Comparison of ENCODE assay signal across 28 cellular contexts in the genomic region with DNA sequence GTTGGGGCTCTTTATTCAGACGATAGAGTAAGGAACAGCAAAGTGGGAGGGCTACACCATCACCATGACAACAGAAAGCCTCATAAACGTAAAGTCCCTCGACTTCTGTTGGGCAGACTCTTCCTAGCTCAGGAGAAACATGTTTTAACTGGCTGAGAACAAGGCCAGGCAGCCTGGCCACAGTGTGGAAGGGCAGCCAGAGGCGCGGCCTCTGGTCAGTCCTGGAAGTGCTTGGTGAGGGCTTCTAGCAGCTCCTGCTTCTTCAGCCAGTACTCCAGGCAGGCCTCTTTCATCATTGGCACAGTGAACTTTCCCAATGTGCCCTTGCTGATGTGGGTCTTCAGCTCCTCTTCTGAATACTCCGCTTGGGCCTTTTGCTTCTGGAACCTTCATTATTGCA.
"Had no signal": no experiment of that assay in that cellular context is flagged by ENCODE, and none has a peak within 500 bp of the region (broad histone marks: within the 10 kb centered on the region; RNA-seq: fewer than 3 reads in every experiment).

No MANE protein-coding gene starts in this region.

- H3K36me3 Mint-ChIP-seq: activated naive CD8-positive, alpha-beta T cell had no signal

- H3K4me3 ChIP-seq: esophagus squamous epithelium, gastroesophageal sphincter, heart right ventricle had no signal

- H3K27me3 ChIP-seq: brain microvascular endothelial cell, esophagus squamous epithelium, gastroesophageal sphincter had no signal

- H3K27me3 Mint-ChIP-seq: activated B cell treated with CpG ODN at 0.5 μM for 24 hours; activated CD8-positive, alpha-beta T cell treated with anti-CD3 and anti-CD28 coated beads for 36 hours; activated naive CD8-positive, alpha-beta T cell; activated T-helper 17 cell treated with anti-CD3 and anti-CD28 coated beads, Interleukin-2, amount 50 U/mL, for 72 hours; effector memory CD8-positive, alpha-beta T cell had no signal

- H3K4me3 Mint-ChIP-seq: activated B cell treated with CpG ODN at 0.5 μM for 24 hours; activated CD8-positive, alpha-beta T cell treated with anti-CD3 and anti-CD28 coated beads for 36 hours; activated naive CD8-positive, alpha-beta T cell; activated T-cell treated with anti-CD3 and anti-CD28 coated beads, Interleukin-2, amount 50 U/mL, for 4 hours; activated T-helper 17 cell treated with anti-CD3 and anti-CD28 coated beads, Interleukin-2, amount 50 U/mL, for 72 hours; effector memory CD8-positive, alpha-beta T cell had no signal

- H3K36me3 ChIP-seq: brain microvascular endothelial cell, esophagus squamous epithelium, gastroesophageal sphincter, heart right ventricle had no signal

- H3K4me1 ChIP-seq: esophagus squamous epithelium, gastroesophageal sphincter, heart right ventricle had no signal

- H3K9me3 Mint-ChIP-seq: activated B cell treated with CpG ODN at 0.5 μM for 24 hours; activated CD8-positive, alpha-beta T cell treated with anti-CD3 and anti-CD28 coated beads for 36 hours; activated T-cell treated with anti-CD3 and anti-CD28 coated beads, Interleukin-2, amount 50 U/mL, for 4 hours; activated T-helper 17 cell treated with anti-CD3 and anti-CD28 coated beads, Interleukin-2, amount 50 U/mL, for 72 hours had no signal

- DNase-seq: activated B cell treated with CpG ODN at 0.5 μM for 24 hours; activated CD4-positive, alpha-beta T cell treated with anti-CD3 and anti-CD28 coated beads for 48 hours; activated CD4-positive, alpha-beta T cell treated with anti-CD3 and anti-CD28 coated beads, Interleukin-2, amount 50 U/mL, for 1 hour; activated CD4-positive, alpha-beta T cell treated with anti-CD3 and anti-CD28 coated beads, Interleukin-2, amount 50 U/mL, for 48 hours; activated CD8-positive, alpha-beta memory T cell treated with anti-CD3 and anti-CD28 coated beads for 24 hours; activated CD8-positive, alpha-beta T cell treated with anti-CD3 and anti-CD28 coated beads for 36 hours; activated effector memory CD4-positive, alpha-beta T cell treated with Interleukin-2 at 50 U/mL for 16 hours; activated gamma-delta T cell treated with Interleukin-2 at 50 U/mL for 16 hours; activated naive CD4-positive, alpha-beta T cell treated with anti-CD3 and anti-CD28 coated beads, Interleukin-2, amount 50 U/mL, for 16 hours; activated naive CD4-positive, alpha-beta T cell treated with Interleukin-2 at 50 U/mL for 16 hours; activated T-cell treated with anti-CD3 and anti-CD28 coated beads, Interleukin-2, amount 50 U/mL, for 4 hours; amniotic stem cell; anterior cingulate cortex; brain microvascular endothelial cell; cortex of kidney; dermis blood vessel endothelial cell; effector CD4-positive, alpha-beta T cell; effector memory CD8-positive, alpha-beta T cell; esophagus squamous epithelium; foreskin melanocyte; heart right ventricle; T-helper 2 cell had no signal

- ATAC-seq: activated CD4-positive, CD25-positive, alpha-beta regulatory T cell treated with anti-CD3 and anti-CD28 coated beads, Interleukin-2, amount 50 U/mL, for 24 hours; activated CD8-positive, alpha-beta T cell treated with anti-CD3 and anti-CD28 coated beads for 36 hours; activated T-cell treated with anti-CD3 and anti-CD28 coated beads, Interleukin-2, amount 50 U/mL, for 4 hours; activated T-helper 17 cell treated with anti-CD3 and anti-CD28 coated beads, Interleukin-2, amount 50 U/mL, for 72 hours; effector memory CD8-positive, alpha-beta T cell; gastroesophageal sphincter; heart right ventricle had no signal

- H3K4me1 Mint-ChIP-seq: activated B cell treated with CpG ODN at 0.5 μM for 24 hours; activated T-helper 17 cell treated with anti-CD3 and anti-CD28 coated beads, Interleukin-2, amount 50 U/mL, for 72 hours had no signal

- H3K27ac ChIP-seq: brain microvascular endothelial cell, epithelial cell of prostate, esophagus squamous epithelium, gastroesophageal sphincter, heart right ventricle, VCaP had no signal

- H3K27ac Mint-ChIP-seq: activated B cell treated with CpG ODN at 0.5 μM for 24 hours; activated CD8-positive, alpha-beta T cell treated with anti-CD3 and anti-CD28 coated beads for 36 hours; activated naive CD8-positive, alpha-beta T cell; activated T-helper 17 cell treated with anti-CD3 and anti-CD28 coated beads, Interleukin-2, amount 50 U/mL, for 72 hours; effector memory CD8-positive, alpha-beta T cell had no signal

- H3K9me3 ChIP-seq: esophagus squamous epithelium, gastroesophageal sphincter had no signal
